ENCODE assay signal across 17 cellular contexts in the genomic region with DNA sequence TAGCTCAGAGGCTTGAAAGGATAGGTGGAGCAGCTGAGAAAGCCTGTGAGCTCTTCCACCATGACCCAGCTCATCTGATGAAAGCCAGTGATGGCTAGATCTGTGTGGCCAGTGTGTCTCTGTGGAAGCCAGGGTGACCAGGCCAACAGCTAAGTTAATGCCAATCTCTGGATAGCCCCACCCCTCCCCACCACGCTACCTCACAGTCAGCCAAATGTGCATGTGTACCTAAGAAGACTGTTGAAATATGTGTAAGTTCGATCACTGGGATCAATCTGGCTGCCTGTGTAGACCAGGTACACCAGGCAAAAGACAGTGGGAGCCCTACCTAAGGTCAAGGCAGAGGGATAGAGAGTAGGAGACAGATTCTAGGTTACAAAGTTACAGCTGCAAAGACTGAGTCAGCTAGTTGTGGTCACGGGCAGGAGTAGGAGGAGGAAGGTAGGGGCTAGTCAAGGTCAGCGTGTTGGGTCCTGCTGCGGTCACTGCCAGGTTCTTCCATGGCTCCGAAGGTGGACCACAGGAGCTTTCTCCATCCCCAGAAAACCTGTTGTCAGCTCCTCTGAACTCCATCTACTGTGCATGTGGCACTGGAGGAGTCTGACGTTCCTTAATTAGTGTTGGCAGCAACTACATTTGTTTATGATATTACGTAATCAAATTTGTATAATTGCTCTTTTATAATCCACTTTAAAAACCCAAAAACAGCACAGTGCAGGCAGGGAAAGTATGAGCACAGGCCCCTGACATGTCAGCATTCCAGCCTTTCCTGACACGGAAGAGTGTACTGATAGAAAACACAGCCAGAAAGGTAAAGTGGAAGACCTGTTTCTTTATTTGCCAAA.
DNase-seq lines count a peak whose midpoint lies in the region; ATAC-seq, FAIRE-seq and TF ChIP-seq lines count a peak whose summit lies in the region.
"Had no signal": no experiment of that assay in that cellular context is flagged by ENCODE, and none has a peak within 500 bp of the region (broad histone marks: within the 10 kb centered on the region; RNA-seq: fewer than 3 reads in every experiment).

No MANE protein-coding gene starts in this region.

- H3K4me1 Mint-ChIP-seq in neural crest cell, result peaks cover 36% of the 10 kb centered on the region
- no peaks in the 10 kb centered on the region for H3K4me1 Mint-ChIP-seq in activated T-helper 17 cell treated with anti-CD3 and anti-CD28 coated beads, Interleukin-2, amount 50 U/mL, for 72 hours

- no peak for ATAC-seq in HG03045 (IDR thresholded peaks at IDR 0.05; ENCODE audit: unreplicated experiment)
- ATAC-seq in activated T-helper 17 cell treated with anti-CD3 and anti-CD28 coated beads, Interleukin-2, amount 50 U/mL, for 72 hours (replicated peaks), result no peak
- no peak for ATAC-seq in GM21737 (IDR thresholded peaks at IDR 0.05; ENCODE audit: unreplicated experiment)
- ATAC-seq: Right ventricle myocardium inferior had no signal

- no peak overlapping the region for H3K4me3 ChIP-seq in bronchial epithelial cell (ENCODE audit: low read depth, low read length)
- H3K4me3 ChIP-seq: BLaER1, SJSA1 had no signal

- no peaks in the 10 kb centered on the region for H3K9me3 Mint-ChIP-seq in neural crest cell
- no peaks in the 10 kb centered on the region for H3K9me3 Mint-ChIP-seq in activated T-helper 17 cell treated with anti-CD3 and anti-CD28 coated beads, Interleukin-2, amount 50 U/mL, for 72 hours
- H3K9me3 Mint-ChIP-seq: CD4-positive, alpha-beta T cell had no signal

- no peaks in the 10 kb centered on the region for H3K36me3 Mint-ChIP-seq in neural crest cell (ENCODE audit: low read depth)
- H3K36me3 Mint-ChIP-seq in activated T-helper 17 cell treated with anti-CD3 and anti-CD28 coated beads, Interleukin-2, amount 50 U/mL, for 72 hours (ENCODE audit: low read depth), result no peaks in the 10 kb centered on the region

- H3K27me3 ChIP-seq in bronchial epithelial cell (ENCODE audit: control insufficient read depth, insufficient read depth, low read length), result peaks cover 2% of the 10 kb centered on the region
- H3K27me3 ChIP-seq: BLaER1, SJSA1 had no signal

- no peak overlapping the region for H3K4me3 Mint-ChIP-seq in neural crest cell
- no peak overlapping the region for H3K4me3 Mint-ChIP-seq in activated T-helper 17 cell treated with anti-CD3 and anti-CD28 coated beads, Interleukin-2, amount 50 U/mL, for 72 hours
- H3K4me3 Mint-ChIP-seq: CD4-positive, alpha-beta T cell had no signal

- peak overlapping the region; percentile 87 for H3K27ac Mint-ChIP-seq in neural crest cell (ENCODE audit: unreplicated experiment)
- no peak overlapping the region for H3K27ac Mint-ChIP-seq in activated T-helper 17 cell treated with anti-CD3 and anti-CD28 coated beads, Interleukin-2, amount 50 U/mL, for 72 hours
- H3K27ac Mint-ChIP-seq: CD4-positive, alpha-beta T cell had no signal

- H3K36me3 ChIP-seq in bronchial epithelial cell (ENCODE audit: control insufficient read depth, insufficient read depth, low read length), result no peaks in the 10 kb centered on the region
- H3K36me3 ChIP-seq: BLaER1, SJSA1 had no signal

- TF ChIP-seq CTCF in bronchial epithelial cell (IDR thresholded peaks at IDR 0.05; ENCODE audit: insufficient read depth, low read length, severe bottlenecking) (no peak), neural crest cell (conservative IDR thresholded peaks at IDR 0.05) (no peak)

- H3K27me3 Mint-ChIP-seq in neural crest cell (ENCODE audit: low read depth), result no peaks in the 10 kb centered on the region
- H3K27me3 Mint-ChIP-seq in activated T-helper 17 cell treated with anti-CD3 and anti-CD28 coated beads, Interleukin-2, amount 50 U/mL, for 72 hours, result peaks cover 6% of the 10 kb centered on the region
- H3K27me3 Mint-ChIP-seq: CD4-positive, alpha-beta T cell had no signal

- intact Hi-C loops in posterior vena cava (cut with DNase I), result no loop called here

- FAIRE-seq in bronchial epithelial cell (lab: Jason Lieb, UNC), result peak; percentile 50

- peak; percentile 45 for DNase-seq in NCI-H1105 (lab: John Stamatoyannopoulos, UW)
- no peak for DNase-seq in bronchial epithelial cell (ENCODE audit: low read depth)
- no peak for DNase-seq in neural crest cell (ENCODE audit: low read depth, low spot score)
- DNase-seq in posterior vena cava (ENCODE audit: low spot score), result no peak
- DNase-seq: CD4-positive, alpha-beta T cell; COR-L47; DMS79; HCEC 1CT; NCI-H187; NCI-H446; NCI-H526 had no signal
